15 cellular contexts compared by ENCODE assay signal in the genomic region with DNA sequence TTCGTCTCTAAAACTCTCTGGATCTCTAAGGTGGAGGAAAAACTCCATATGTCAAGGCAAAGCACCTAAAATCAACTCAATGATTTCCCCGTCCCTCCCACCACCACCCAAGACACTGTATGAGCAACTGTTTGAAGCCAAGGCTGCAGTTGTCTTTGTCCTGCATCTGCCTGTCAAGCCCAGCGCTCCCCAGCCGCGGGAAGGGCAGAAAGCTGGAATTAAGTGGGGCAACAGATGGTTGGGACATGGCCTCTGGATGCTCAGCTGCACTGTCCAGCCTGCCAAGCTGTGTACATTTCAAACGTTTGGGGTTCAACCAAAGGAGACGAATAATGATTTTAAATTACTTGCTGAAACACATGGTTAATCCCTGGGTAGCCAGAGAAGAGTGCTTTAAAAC. TPM values are rescaled to one million over a fixed set of nuclear protein-coding genes. Genes with fewer than 3 reads are reported as not detected.
DNase-seq lines count a peak whose midpoint lies in the region; ATAC-seq and TF ChIP-seq lines count a peak whose summit lies in the region.
"Had no signal": no experiment of that assay in that cellular context is flagged by ENCODE, and none has a peak within 500 bp of the region (broad histone marks: within the 10 kb centered on the region; RNA-seq: fewer than 3 reads in every experiment).

No MANE protein-coding gene starts in this region.

- H3K4me1 Mint-ChIP-seq in glutamatergic neuron (ENCODE audit: low read depth, unreplicated experiment), result peaks cover 5% of the 10 kb centered on the region
- H3K4me1 Mint-ChIP-seq: GM23338 had no signal

- TF ChIP-seq CTCF in glutamatergic neuron (IDR thresholded peaks at IDR 0.05; ENCODE audit: partially characterized antibody, unreplicated experiment), result no peak

- no peak overlapping the region for H3K4me3 Mint-ChIP-seq in glutamatergic neuron (ENCODE audit: unreplicated experiment)
- H3K4me3 Mint-ChIP-seq: B cell; CD4-positive, alpha-beta memory T cell; GM23338 had no signal

- ATAC-seq in GM18861 (IDR thresholded peaks at IDR 0.05; ENCODE audit: unreplicated experiment), result no peak
- ATAC-seq: GM23338, Right ventricle myocardium inferior, SK-N-SH treated with all-trans-retinoic acid at 6 μM for 48 hours had no signal

- no peaks in the 10 kb centered on the region for H3K27me3 Mint-ChIP-seq in glutamatergic neuron (ENCODE audit: unreplicated experiment)

- H3K9me3 Mint-ChIP-seq in glutamatergic neuron (ENCODE audit: unreplicated experiment), result no peaks in the 10 kb centered on the region
- H3K9me3 Mint-ChIP-seq: CD4-positive, alpha-beta memory T cell; GM23338 had no signal

- no peaks in the 10 kb centered on the region for H3K36me3 Mint-ChIP-seq in glutamatergic neuron (ENCODE audit: unreplicated experiment)
- H3K36me3 Mint-ChIP-seq: CD4-positive, alpha-beta memory T cell had no signal

- H3K27ac Mint-ChIP-seq in glutamatergic neuron (ENCODE audit: unreplicated experiment), result peak overlapping the region; percentile 69
- H3K27ac Mint-ChIP-seq: B cell; CD4-positive, alpha-beta memory T cell; GM23338 had no signal

- peak; percentile 56 for DNase-seq in DMS 273 treated with DMSO at 0.1 percent for 48 hours (lab: John Stamatoyannopoulos, UW)
- DNase-seq in NCI-H524 (lab: John Stamatoyannopoulos, UW), result peak; percentile 90 to 97
- DNase-seq in glutamatergic neuron, result peak; percentile 54
- peak; percentile 64 for DNase-seq in retina
- DNase-seq in activated T-cell treated with anti-CD3 and anti-CD28 coated beads, Interleukin-2, amount 50 U/mL, for 1 hour, result no peak
- no peak for DNase-seq in SKM-1 (lab: John Stamatoyannopoulos, UW; ENCODE audit: unreplicated experiment)
- DNase-seq: CD4-positive, alpha-beta memory T cell; DND-41; GDM1; NCI-H526 treated with DMSO at 0.1 percent for 48 hours had no signal

RNA-seq across cellular contexts. Expression of gene PTGR2, which starts 42.2 kb away (rescaled TPM):
- total RNA-seq in glutamatergic neuron (ENCODE audit: unreplicated experiment), result 8.7 TPM

Comparison
In these comparisons a context has a peak if more than half of its experiments do, and no peak if none do; other contexts are left out.
1. DNase-seq: peak in DMS 273 treated with DMSO at 0.1 percent for 48 hours (single experiment), NCI-H524 (2 of 2), glutamatergic neuron (single experiment) and retina (single experiment); none in activated T-cell treated with anti-CD3 and anti-CD28 coated beads, Interleukin-2, amount 50 U/mL, for 1 hour (single experiment) and SKM-1 (single experiment).